Comparison of ENCODE assay signal across 1 cellular context in genomic region chr5:127053551-127053950, GRCh38. TPM values are rescaled to one million over a fixed set of nuclear protein-coding genes. Genes with fewer than 3 reads are reported as not detected.
"Had no signal": no experiment of that assay in that cellular context is flagged by ENCODE, and none has a peak within 500 bp of the region (broad histone marks: within the 10 kb centered on the region; RNA-seq: fewer than 3 reads in every experiment).

No MANE protein-coding gene starts in this region.

RNA-seq across cellular contexts. Expression of gene C5orf63, which starts 19.8 kb away (rescaled TPM):
- total RNA-seq: H4 had no signal
